21 cellular contexts compared by ENCODE assay signal in the genomic region with DNA sequence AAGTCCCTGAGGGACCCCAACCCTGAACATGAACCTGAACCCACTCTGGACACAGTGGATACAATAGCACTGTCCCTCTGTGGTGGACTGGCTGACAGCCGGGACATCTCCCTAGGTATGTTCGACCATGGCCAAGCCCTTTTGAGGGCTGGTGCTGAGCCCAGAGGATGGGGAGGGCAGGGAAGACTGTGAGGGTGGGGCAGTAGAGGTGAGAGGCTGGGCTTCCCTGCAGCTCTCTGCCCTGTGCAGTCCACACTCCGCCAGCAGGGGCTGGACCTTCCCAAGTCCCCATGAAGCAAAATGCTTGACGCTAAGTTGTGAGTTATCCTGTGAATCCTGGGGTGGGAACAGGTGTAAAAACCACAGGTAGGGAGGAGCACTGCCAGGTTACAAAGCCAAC. TPM values are rescaled to one million over a fixed set of nuclear protein-coding genes. Genes with fewer than 3 reads are reported as not detected.
A peak's percentile ranks its signal among the peaks of the same experiment; 100 is the strongest.
DNase-seq lines count a peak whose midpoint lies in the region; ATAC-seq and TF ChIP-seq lines count a peak whose summit lies in the region.
"Had no signal": no experiment of that assay in that cellular context is flagged by ENCODE, and none has a peak within 500 bp of the region (broad histone marks: within the 10 kb centered on the region; RNA-seq: fewer than 3 reads in every experiment).

No MANE protein-coding gene starts in this region.

- no peaks in the 10 kb centered on the region for H3F3A ChIP-seq in smooth muscle cell (ENCODE audit: low read depth)

- H3K4me2 ChIP-seq in smooth muscle cell, result no peak overlapping the region
- H3K4me2 ChIP-seq: PC-9 had no signal

- H3K4me1 ChIP-seq in BE2C (no peaks in the 10 kb centered on the region), smooth muscle cell (ENCODE audit: low read depth) (no peaks in the 10 kb centered on the region)
- H3K4me1 ChIP-seq: transverse colon had no signal

- DNase-seq in BE2C (no peak), astrocyte of the cerebellum (ENCODE audit: low read depth) (no peak), iPS-NIHi11 (ENCODE audit: low spot score) (peak; percentile 65), smooth muscle cell (lab: John Stamatoyannopoulos, UW; ENCODE audit: unreplicated experiment) (no peak), NOMO-1 treated with dmso at 0.1 percent for 144 hours (lab: John Stamatoyannopoulos, UW; ENCODE audit: unreplicated experiment) (no peak), NCI-H1436 (lab: John Stamatoyannopoulos, UW) (no peak)
- DNase-seq: activated CD4-positive, alpha-beta T cell treated with anti-CD3 and anti-CD28 coated beads, Interleukin-2, amount 10 ng/mL, durations not matched to agents 7 days and 5 days; activated naive CD4-positive, alpha-beta T cell treated with anti-CD3 and anti-CD28 coated beads, Interleukin-2, amount 50 U/mL, for 16 hours; DND-41; head of caudate nucleus; NCI-H187 treated with DMSO at 0.1 percent for 48 hours; NCI-H510A; PC-9; transverse colon had no signal

- no peak overlapping the region for H2AFZ ChIP-seq in smooth muscle cell (ENCODE audit: low read depth)
- H2AFZ ChIP-seq: PC-9 had no signal

- H3K9ac ChIP-seq in smooth muscle cell (ENCODE audit: low read depth), result no peak overlapping the region

- no peaks in the 10 kb centered on the region for H3K9me3 ChIP-seq in BE2C
- no peaks in the 10 kb centered on the region for H3K9me3 ChIP-seq in smooth muscle cell (replicated peaks; ENCODE audit: low read depth)
- H3K9me3 ChIP-seq: transverse colon had no signal

- WGBS in smooth muscle cell (ENCODE audit: low lambda C conversion rate), result 88% methylated on average over 4 of the region's 4 CpGs

- TF ChIP-seq CTCF in BE2C (IDR thresholded peaks at IDR 0.05; ENCODE audit: low read depth, low read length) (peak; percentile 39), GM12875 (IDR thresholded peaks at IDR 0.05; ENCODE audit: borderline replicate concordance, insufficient read depth, low read depth, low read length) (peak; percentile 19; the same call in 1 of the 2 replicates), astrocyte of the cerebellum (IDR thresholded peaks at IDR 0.05; ENCODE audit: low read depth, low read length, missing control alignments) (peak; percentile 28), smooth muscle cell (IDR thresholded peaks at IDR 0.05; ENCODE audit: borderline replicate concordance, insufficient read depth, poor library complexity, severe bottlenecking) (no peak)

- in situ Hi-C loops in astrocyte of the cerebellum (cut with HindIII; ENCODE audit: low sequenced_read_pairs), result no loop called here

- H3K27me3 ChIP-seq in BE2C (no peaks in the 10 kb centered on the region), smooth muscle cell (ENCODE audit: low read depth) (no peaks in the 10 kb centered on the region)
- H3K27me3 ChIP-seq: dorsolateral prefrontal cortex, transverse colon had no signal

- no peak overlapping the region for H3K27ac ChIP-seq in smooth muscle cell (ENCODE audit: low read depth)
- H3K27ac ChIP-seq: C4-2B, dorsolateral prefrontal cortex, PC-9, transverse colon had no signal

- H4K20me1 ChIP-seq in smooth muscle cell (ENCODE audit: low read depth), result no peaks in the 10 kb centered on the region

- H3K36me3 ChIP-seq in BE2C, result no peaks in the 10 kb centered on the region
- no peaks in the 10 kb centered on the region for H3K36me3 ChIP-seq in smooth muscle cell (ENCODE audit: low read depth)

- no peak overlapping the region for H3K4me3 ChIP-seq in BE2C (ENCODE audit: low read depth, low read length)
- no peak overlapping the region for H3K4me3 ChIP-seq in GM12875 (ENCODE audit: low read depth, low read length)
- no peak overlapping the region for H3K4me3 ChIP-seq in astrocyte of the cerebellum (ENCODE audit: low read depth, low read length)
- H3K4me3 ChIP-seq in smooth muscle cell, result no peak overlapping the region
- H3K4me3 ChIP-seq: dorsolateral prefrontal cortex, PC-9, transverse colon had no signal

- no peaks in the 10 kb centered on the region for H3K79me2 ChIP-seq in smooth muscle cell (ENCODE audit: low read depth)

- no peak for ATAC-seq in HG03108 (IDR thresholded peaks at IDR 0.05; ENCODE audit: unreplicated experiment)
- ATAC-seq: natural killer cell treated with Interleukin-12 subunit alpha and Interleukin-12 subunit beta and Interleukin-15 and Interleukin-18, amount 100 ng/mL, for 72 hours; stimulated activated effector memory CD8-positive, alpha-beta T cell treated with anti-CD3 and anti-CD28 coated beads, Interleukin-12 subunit alpha, Interleukin-12 subunit beta, amount 100 ng/mL, for 72 hours had no signal

RNA-seq across cellular contexts. Expression of gene LPIN3, which starts 11.5 kb away (rescaled TPM):
- polyA plus RNA-seq in BE2C (2012; ENCODE audit: insufficient read depth, insufficient read length, low read depth), result 0.36 TPM
- 7.3 and 12.5 TPM in 2 replicates for total RNA-seq in smooth muscle cell
- polyA plus RNA-seq in smooth muscle cell, result 6.9 and 14.0 TPM in 2 replicates

RNA-seq across cellular contexts. Expression of gene EMILIN3, which starts 14.5 kb away (rescaled TPM):
- not detected for polyA plus RNA-seq in BE2C (2012; ENCODE audit: insufficient read depth, insufficient read length, low read depth)
- total RNA-seq in smooth muscle cell, result 0.27 and 0.36 TPM in 2 replicates
- polyA plus RNA-seq in smooth muscle cell, result 0.18 and 0.65 TPM in 2 replicates
- total RNA-seq: activated CD4-positive, alpha-beta T cell treated with anti-CD3 and anti-CD28 coated beads, Interleukin-2, amount 10 ng/mL, durations not matched to agents 7 days and 5 days; MCF 10A; natural killer cell treated with Interleukin-12 subunit alpha and Interleukin-12 subunit beta and Interleukin-15 and Interleukin-18, amount 100 ng/mL, for 72 hours; PC-9 had no signal

RNA-seq across cellular contexts. Expression of gene ZHX3, which starts 34.6 kb away (rescaled TPM):
- polyA plus RNA-seq in BE2C (2012; ENCODE audit: insufficient read depth, insufficient read length, low read depth), result 3.5 TPM
- total RNA-seq in smooth muscle cell, result 7.7 and 10.1 TPM in 2 replicates
- polyA plus RNA-seq in smooth muscle cell, result 16.9 and 17.1 TPM in 2 replicates
